Comparison of ENCODE assay signal across 1 cellular context in the genomic region with DNA sequence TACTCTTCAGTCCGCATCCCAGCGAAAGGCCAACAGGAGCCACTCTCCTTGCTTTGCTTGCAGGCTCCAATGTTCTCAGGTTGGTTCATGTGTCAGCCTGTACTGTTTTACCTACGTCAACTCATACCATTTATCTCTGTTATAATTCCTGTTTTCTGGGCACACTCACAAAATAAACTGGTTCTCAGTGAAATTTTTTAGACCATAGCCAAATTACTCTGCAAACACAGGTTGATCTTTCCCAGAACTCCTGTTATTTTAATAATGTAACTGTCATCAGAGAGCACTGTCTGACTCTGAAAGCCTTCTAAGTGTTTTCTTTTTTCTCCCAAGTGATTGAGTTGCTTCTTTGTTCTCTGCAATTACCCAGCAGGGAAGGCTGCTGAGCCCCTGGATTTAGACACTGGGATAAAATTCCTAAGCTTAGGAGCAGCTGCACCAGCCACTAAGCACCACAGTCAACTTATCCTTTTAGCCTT.
TF ChIP-seq lines count a peak whose summit lies in the region.

No MANE protein-coding gene starts in this region.

TF ChIP-seq in WTC11, 78 proteins besides CTCF, POLR2A, EP300 and RAD21 (continued from another document):
- TF ChIP-seq, protein P1, sequence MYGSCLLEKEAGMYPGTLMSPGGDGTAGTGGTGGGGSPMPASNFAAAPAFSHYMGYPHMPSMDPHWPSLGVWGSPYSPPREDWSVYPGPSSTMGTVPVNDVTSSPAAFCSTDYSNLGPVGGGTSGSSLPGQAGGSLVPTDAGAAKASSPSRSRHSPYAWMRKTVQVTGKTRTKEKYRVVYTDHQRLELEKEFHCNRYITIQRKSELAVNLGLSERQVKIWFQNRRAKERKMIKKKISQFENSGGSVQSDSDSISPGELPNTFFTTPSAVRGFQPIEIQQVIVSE (CRISPR knock-in tag; IDR thresholded peaks at IDR 0.05; ENCODE audit: borderline replicate concordance): no peak
- TF ChIP-seq ZNF423 (CRISPR knock-in tag; IDR thresholded peaks at IDR 0.05) (no peak), OVOL2 (CRISPR knock-in tag; IDR thresholded peaks at IDR 0.05; ENCODE audit: borderline replicate concordance) (no peak), MXD4 (CRISPR knock-in tag; IDR thresholded peaks at IDR 0.05; ENCODE audit: borderline replicate concordance) (no peak)
TF ChIP-seq in WTC11: peak in this region for 0.
